8 cellular contexts compared by ENCODE assay signal in genomic region chr10:102009801-102010425, GRCh38. TPM values are rescaled to one million over a fixed set of nuclear protein-coding genes. Genes with fewer than 3 reads are reported as not detected.
A peak's percentile ranks its signal among the peaks of the same experiment; 100 is the strongest.
DNase-seq lines count a peak whose midpoint lies in the region; ATAC-seq and TF ChIP-seq lines count a peak whose summit lies in the region.

No MANE protein-coding gene starts in this region.

- WGBS in upper lobe of left lung, 2 donors, result 91 to 97% methylated on average over 1 of the region's 1 CpG

- no peak for TF ChIP-seq EP300 in upper lobe of left lung (IDR thresholded peaks at IDR 0.05)

- peak; percentile 97 for ATAC-seq in DND-41 (ENCODE audit: insufficient read depth, low read depth)
- ATAC-seq in HCT116, result peak; percentile 97
- peak; percentile 91 to 94 for ATAC-seq in upper lobe of left lung (ENCODE audit: low FRiP score in 2 of 2)
- no peak for ATAC-seq in HG03442 (IDR thresholded peaks at IDR 0.05; ENCODE audit: unreplicated experiment)

- no peaks in the 10 kb centered on the region for H3K9me2 ChIP-seq in HCT116 (ENCODE audit: insufficient read depth)

- H3K27me3 ChIP-seq in DND-41 (ENCODE audit: insufficient read depth, low read length, poor library complexity), result no peaks in the 10 kb centered on the region
- H3K27me3 ChIP-seq in HCT116 (ENCODE audit: insufficient read depth, low read length), result no peaks in the 10 kb centered on the region
- no peaks in the 10 kb centered on the region for H3K27me3 ChIP-seq in upper lobe of left lung

- peak; percentile 100 for TF ChIP-seq RAD21 in HCT116 (IDR thresholded peaks at IDR 0.05; ENCODE audit: low read depth)

- POLR2A ChIA-PET in HCT116 (lab: Charles Lee), result interaction anchor here (0.6 to 2.4 kb wide), 5 partner anchors 8 to 192 kb away, joined by 3 to 21 read pairs (median 3); partner anchors contain the start of gene OGA

- H3K4me2 ChIP-seq in DND-41 (ENCODE audit: insufficient read depth, low read length) (no peak overlapping the region), HCT116 (ENCODE audit: low read length) (peak overlapping the region; percentile 25)

- H3K27ac ChIP-seq in DND-41 (ENCODE audit: low read length) (no peak overlapping the region), HCT116 (ENCODE audit: low read depth, low read length) (no peak overlapping the region), upper lobe of left lung (no peak overlapping the region)

- peaks cover 39% of the 10 kb centered on the region for H3K36me3 ChIP-seq in DND-41 (ENCODE audit: insufficient read depth, low read length)
- H3K36me3 ChIP-seq in HCT116 (ENCODE audit: control insufficient read depth in 1 of 2, insufficient read depth in 2 of 2, low read length in 2 of 2), result peaks cover 18 to 26% of the 10 kb centered on the region in 2 experiments
- H3K36me3 ChIP-seq in upper lobe of left lung, result peaks cover 4 to 65% (median 24%) of the 10 kb centered on the region in 4 donors

- H3K4me3 ChIP-seq in DND-41 (ENCODE audit: low read depth in 1 of 2, low read length in 2 of 2) (no peak overlapping the region), HCT116 (replicated peaks in 1 of 2; ENCODE audit: low read depth in 1 of 2, low read length in 2 of 2) (no peak overlapping the region), WI38 (ENCODE audit: low read depth, low read length) (no peak overlapping the region), epithelial cell of esophagus (ENCODE audit: low read length) (no peak overlapping the region), upper lobe of left lung (no peak overlapping the region)

- CTCF ChIA-PET in HCT116 (lab: Charles Lee), result interaction anchor here (0.6 to 7.1 kb wide), 43 partner anchors 9 to 796 kb away, joined by 3 to 267 read pairs (median 5); partner anchors contain the start of genes KCNIP2, NPM3 and OGA

- no peaks in the 10 kb centered on the region for H3K4me1 ChIP-seq in DND-41 (ENCODE audit: insufficient read depth, low read length)
- H3K4me1 ChIP-seq in HCT116 (ENCODE audit: control insufficient read depth in 1 of 2, insufficient read depth in 2 of 2, low read length in 2 of 2), result peaks cover 5 to 7% of the 10 kb centered on the region in 2 experiments
- H3K4me1 ChIP-seq in upper lobe of left lung, result no peaks in the 10 kb centered on the region

- RAD21 ChIA-PET in HCT116 (lab: Charles Lee; ENCODE audit: low non-redundant PET in 1 of 2, low total read pairs in 2 of 2, uncharacterized antibody in 2 of 2, unreplicated experiment in 2 of 2), result interaction anchor here (0.6 to 3.1 kb wide), 17 partner anchors 14 to 407 kb away, joined by 3 to 50 read pairs (median 5); partner anchors contain the start of gene OGA (in 1 of the 2)

- intact Hi-C loops in HCT116 (cut with micrococcal nuclease), result loop anchor here (1.0 to 2.0 kb wide), 7 partner anchors 63 to 797 kb away; no protein-coding TSS in a partner anchor

- no peaks in the 10 kb centered on the region for H4K20me1 ChIP-seq in DND-41 (ENCODE audit: insufficient read depth, low read length)
- no peaks in the 10 kb centered on the region for H4K20me1 ChIP-seq in HCT116 (ENCODE audit: insufficient read depth)

- DNase-seq in DND-41 (peak; percentile 57), HCT116 (ENCODE audit: low read depth, low spot score) (peak; percentile 88), NCI-H2171 treated with DMSO at 0.1 percent for 48 hours (lab: John Stamatoyannopoulos, UW) (peak; percentile 62), epithelial cell of esophagus (ENCODE audit: low read depth) (peak; percentile 90), middle frontal gyrus (ENCODE audit: extremely low spot score, low spot score) (peak; percentile 74), upper lobe of left lung (peak in 1 of 2 donors; percentile 54)

- H3K9me3 ChIP-seq in DND-41 (ENCODE audit: insufficient read depth, low read length, severe bottlenecking) (no peaks in the 10 kb centered on the region), HCT116 (ENCODE audit: control insufficient read depth in 1 of 2, insufficient read depth in 1 of 2, low read depth in 1 of 2, low read length in 2 of 2) (no peaks in the 10 kb centered on the region), upper lobe of left lung (no peaks in the 10 kb centered on the region)

- TF ChIP-seq POLR2A in HCT116 (IDR thresholded peaks at IDR 0.05; ENCODE audit: borderline replicate concordance, extremely low read depth, insufficient read depth, insufficient read length) (no peak), upper lobe of left lung (IDR thresholded peaks at IDR 0.05) (no peak)

- H2AFZ ChIP-seq in DND-41 (ENCODE audit: low read depth, low read length), result no peak overlapping the region
- H2AFZ ChIP-seq in HCT116 (ENCODE audit: low read depth, low read length, poor library complexity, severe bottlenecking), result no peak overlapping the region

- no TSS peak for BruUV-seq in HCT116 (replicated peaks; lab: Mats Ljungman, UMichigan)

- TF ChIP-seq CTCF in DND-41 (IDR thresholded peaks at IDR 0.05; ENCODE audit: borderline replicate concordance, extremely low read depth, low read length, poor library complexity, severe bottlenecking) (peak; percentile 97), HCT116 (IDR thresholded peaks at IDR 0.05 in 2 of 3, conservative IDR thresholded peaks at IDR 0.05 in 1 of 3; ENCODE audit: borderline replicate concordance in 1 of 3, insufficient read depth in 1 of 3, low read depth in 2 of 3, low read length in 2 of 3) (peak; percentile 98 to 100 (median 99)), WI38 (IDR thresholded peaks at IDR 0.05; ENCODE audit: low read depth, low read length) (peak; percentile 98), epithelial cell of esophagus (IDR thresholded peaks at IDR 0.05; ENCODE audit: insufficient read depth, low read depth, low read length, missing control alignments) (peak; percentile 99), upper lobe of left lung (IDR thresholded peaks at IDR 0.05) (peak; percentile 62 to 91 (median 82))

- H3K9ac ChIP-seq in DND-41 (ENCODE audit: low read depth, low read length) (no peak overlapping the region), HCT116 (ENCODE audit: low read length) (peak overlapping the region; percentile 3)

- H3K79me2 ChIP-seq in DND-41 (ENCODE audit: insufficient read depth, low read length) (no peaks in the 10 kb centered on the region), HCT116 (ENCODE audit: insufficient read depth, low read length) (no peaks in the 10 kb centered on the region)

TF ChIP-seq in HCT116, 20 proteins besides CTCF, POLR2A, EP300 and RAD21 (continues in another document):
- peak; percentile 30; the same call in 1 of the 2 replicates for TF ChIP-seq JUND (IDR thresholded peaks at IDR 0.05)
- TF ChIP-seq ZFX (IDR thresholded peaks at IDR 0.05), result no peak
- TF ChIP-seq SP1 (IDR thresholded peaks at IDR 0.05; ENCODE audit: low read depth), result 0 out of 2 replicates have a peak, but pooled peaks have one; percentile 19
- no peak; the same call in 1 of the 2 replicates for TF ChIP-seq ATF3 (IDR thresholded peaks at IDR 0.05)
- TF ChIP-seq YY1 (IDR thresholded peaks at IDR 0.05; ENCODE audit: extremely low read depth, insufficient replicate concordance, low read depth, low read length), result peak; percentile 53
- peak; percentile 38; the same call in 1 of the 2 replicates for TF ChIP-seq EGR1 (IDR thresholded peaks at IDR 0.05; ENCODE audit: low read depth)
- no peak; the same call in 1 of the 2 replicates for TF ChIP-seq SIN3A (IDR thresholded peaks at IDR 0.05; ENCODE audit: low read depth)
- TF ChIP-seq ELF1 (IDR thresholded peaks at IDR 0.05; ENCODE audit: borderline replicate concordance, low read depth), result no peak
- TF ChIP-seq EZH2 (IDR thresholded peaks at IDR 0.05), result no peak
- no peak for TF ChIP-seq ZNF274 (IDR thresholded peaks at IDR 0.05; ENCODE audit: low read depth, low read length)
- TF ChIP-seq CBX3 (IDR thresholded peaks at IDR 0.05; ENCODE audit: low read depth), result no peak; the same call in 1 of the 2 replicates
- TF ChIP-seq, protein P1, sequence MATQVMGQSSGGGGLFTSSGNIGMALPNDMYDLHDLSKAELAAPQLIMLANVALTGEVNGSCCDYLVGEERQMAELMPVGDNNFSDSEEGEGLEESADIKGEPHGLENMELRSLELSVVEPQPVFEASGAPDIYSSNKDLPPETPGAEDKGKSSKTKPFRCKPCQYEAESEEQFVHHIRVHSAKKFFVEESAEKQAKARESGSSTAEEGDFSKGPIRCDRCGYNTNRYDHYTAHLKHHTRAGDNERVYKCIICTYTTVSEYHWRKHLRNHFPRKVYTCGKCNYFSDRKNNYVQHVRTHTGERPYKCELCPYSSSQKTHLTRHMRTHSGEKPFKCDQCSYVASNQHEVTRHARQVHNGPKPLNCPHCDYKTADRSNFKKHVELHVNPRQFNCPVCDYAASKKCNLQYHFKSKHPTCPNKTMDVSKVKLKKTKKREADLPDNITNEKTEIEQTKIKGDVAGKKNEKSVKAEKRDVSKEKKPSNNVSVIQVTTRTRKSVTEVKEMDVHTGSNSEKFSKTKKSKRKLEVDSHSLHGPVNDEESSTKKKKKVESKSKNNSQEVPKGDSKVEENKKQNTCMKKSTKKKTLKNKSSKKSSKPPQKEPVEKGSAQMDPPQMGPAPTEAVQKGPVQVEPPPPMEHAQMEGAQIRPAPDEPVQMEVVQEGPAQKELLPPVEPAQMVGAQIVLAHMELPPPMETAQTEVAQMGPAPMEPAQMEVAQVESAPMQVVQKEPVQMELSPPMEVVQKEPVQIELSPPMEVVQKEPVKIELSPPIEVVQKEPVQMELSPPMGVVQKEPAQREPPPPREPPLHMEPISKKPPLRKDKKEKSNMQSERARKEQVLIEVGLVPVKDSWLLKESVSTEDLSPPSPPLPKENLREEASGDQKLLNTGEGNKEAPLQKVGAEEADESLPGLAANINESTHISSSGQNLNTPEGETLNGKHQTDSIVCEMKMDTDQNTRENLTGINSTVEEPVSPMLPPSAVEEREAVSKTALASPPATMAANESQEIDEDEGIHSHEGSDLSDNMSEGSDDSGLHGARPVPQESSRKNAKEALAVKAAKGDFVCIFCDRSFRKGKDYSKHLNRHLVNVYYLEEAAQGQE (IDR thresholded peaks at IDR 0.05; ENCODE audit: low read depth), result no peak
- peak; percentile 34; the same call in 1 of the 2 replicates for TF ChIP-seq POLR2AphosphoS5 (IDR thresholded peaks at IDR 0.05; ENCODE audit: low read depth, low read length)

RNA-seq across cellular contexts. Expression of gene ARMH3, which starts 46.1 kb away (rescaled TPM):
- total RNA-seq in HCT116 (2021; ENCODE audit: unreplicated experiment) (30.4 TPM), upper lobe of left lung (10 to 100 TPM; 14.4 to 39.8 (median 25.5) TPM)
- polyA plus RNA-seq in HCT116 (2012), result 19.3 and 19.9 TPM in 2 replicates

RNA-seq across cellular contexts. Expression of gene HPS6, which starts 55.2 kb away (rescaled TPM):
- 31.7 TPM for total RNA-seq in HCT116 (2021; ENCODE audit: unreplicated experiment)
- 16.4 and 20.0 TPM in 2 replicates for polyA plus RNA-seq in HCT116 (2012)
- 10 to 100 TPM; 20.2 to 39.2 (median 30.1) TPM for total RNA-seq in upper lobe of left lung
